ENCODE assay signal across 8 cellular contexts in genomic region chr12:26830783-26831601, GRCh38. TPM values are rescaled to one million over a fixed set of nuclear protein-coding genes. Genes with fewer than 3 reads are reported as not detected.
A peak's percentile ranks its signal among the peaks of the same experiment; 100 is the strongest.
DNase-seq lines count a peak whose midpoint lies in the region; ATAC-seq, FAIRE-seq and TF ChIP-seq lines count a peak whose summit lies in the region.

No MANE protein-coding gene starts in this region.

- H3K27me3 Mint-ChIP-seq in dendritic cell treated with granulocyte-macrophage colony-stimulating factor and Interleukin-4, amounts not matched to agents 40 ng/mL and 50 ng/mL, for 4 days, result no peaks in the 10 kb centered on the region
- peaks cover 12% of the 10 kb centered on the region for H3K27me3 Mint-ChIP-seq in neural crest cell (ENCODE audit: low read depth)

- peaks cover 50% of the 10 kb centered on the region for H3K36me3 Mint-ChIP-seq in dendritic cell treated with granulocyte-macrophage colony-stimulating factor and Interleukin-4, amounts not matched to agents 40 ng/mL and 50 ng/mL, for 4 days (ENCODE audit: low read depth)
- H3K36me3 Mint-ChIP-seq in neural crest cell (ENCODE audit: low read depth), result no peaks in the 10 kb centered on the region

- no peaks in the 10 kb centered on the region for H3K9me3 Mint-ChIP-seq in dendritic cell treated with granulocyte-macrophage colony-stimulating factor and Interleukin-4, amounts not matched to agents 40 ng/mL and 50 ng/mL, for 4 days
- no peaks in the 10 kb centered on the region for H3K9me3 Mint-ChIP-seq in neural crest cell

- peak overlapping the region; percentile 83 for H3K4me3 ChIP-seq in GM08714 (ENCODE audit: low read length)

- no peak for ATAC-seq in GM21576 (IDR thresholded peaks at IDR 0.05; ENCODE audit: unreplicated experiment)

- peaks cover 74% of the 10 kb centered on the region for H3K4me1 Mint-ChIP-seq in dendritic cell treated with granulocyte-macrophage colony-stimulating factor and Interleukin-4, amounts not matched to agents 40 ng/mL and 50 ng/mL, for 4 days (ENCODE audit: low read depth)
- H3K4me1 Mint-ChIP-seq in neural crest cell, result peaks cover 33% of the 10 kb centered on the region

- H3K4me3 Mint-ChIP-seq in dendritic cell treated with granulocyte-macrophage colony-stimulating factor and Interleukin-4, amounts not matched to agents 40 ng/mL and 50 ng/mL, for 4 days, result peak overlapping the region; percentile 73
- H3K4me3 Mint-ChIP-seq in neural crest cell, result peak overlapping the region; percentile 79

- H3K27ac Mint-ChIP-seq in dendritic cell treated with granulocyte-macrophage colony-stimulating factor and Interleukin-4, amounts not matched to agents 40 ng/mL and 50 ng/mL, for 4 days, result peak overlapping the region; percentile 100
- H3K27ac Mint-ChIP-seq in neural crest cell (ENCODE audit: unreplicated experiment), result no peak overlapping the region

- no peak for TF ChIP-seq CTCF in neural crest cell (conservative IDR thresholded peaks at IDR 0.05)

- FAIRE-seq in urothelium cell line (lab: Jason Lieb, UNC), result no peak

- intact Hi-C loops in dendritic cell treated with granulocyte-macrophage colony-stimulating factor and Interleukin-4, amounts not matched to agents 40 ng/mL and 50 ng/mL, for 4 days (cut with micrococcal nuclease), result no loop called here

- DNase-seq in NCI-H526 treated with DMSO at 0.1 percent for 48 hours (lab: John Stamatoyannopoulos, UW) (peak; percentile 30), neural crest cell (ENCODE audit: low read depth, low spot score) (no peak), cerebellar cortex (ENCODE audit: low spot score) (no peak), urothelium cell line (ENCODE audit: low spot score) (no peak)
- DNase-seq in stimulated activated CD8-positive, alpha-beta memory T cell treated with anti-CD3 and anti-CD28 coated beads, Interleukin-4, amount 100 ng/mL, for 48 hours, result no peak

RNA-seq across cellular contexts. Expression of gene ITPR2, which starts 2.0 kb away (rescaled TPM):
- total RNA-seq in neural crest cell, result 13.9 and 16.7 TPM in 2 replicates
